ENCODE assay signal across 8 cellular contexts in genomic region chr4:174156239-174156826, GRCh38.
DNase-seq lines count a peak whose midpoint lies in the region; ATAC-seq, FAIRE-seq and TF ChIP-seq lines count a peak whose summit lies in the region.

No MANE protein-coding gene starts in this region.

- no peak overlapping the region for H3K27ac Mint-ChIP-seq in T-helper 17 cell

- no peak overlapping the region for H3K4me3 Mint-ChIP-seq in T-helper 17 cell

- TF ChIP-seq POLR2A in A549 (IDR thresholded peaks at IDR 0.05; ENCODE audit: low read length) = no peak
- no peak for TF ChIP-seq POLR2A in spleen (IDR thresholded peaks at IDR 0.05)

- H3K36me3 Mint-ChIP-seq in T-helper 17 cell (ENCODE audit: low read depth) = no peaks in the 10 kb centered on the region

- H3K27me3 ChIP-seq in cardiac muscle cell (no peaks in the 10 kb centered on the region), spleen (replicated peaks in 1 of 7) (peaks cover 0 to 45% (median 0%) of the 10 kb centered on the region in 7 donors)

- WGBS in A549 (ENCODE audit: missing lambda C conversion rate) = 0% methylated on average over 3 of the region's 3 CpGs
- 19 to 25% (median 23%) methylated on average over 3 of the region's 3 CpGs for WGBS in spleen, 5 donors

- no peaks in the 10 kb centered on the region for H3K9me3 ChIP-seq in A549
- H3K9me3 ChIP-seq in T-helper 17 cell (ENCODE audit: control insufficient read depth, low read length, poor library complexity, severe bottlenecking) = no peaks in the 10 kb centered on the region
- H3K9me3 ChIP-seq in cardiac muscle cell (ENCODE audit: low read depth) = no peaks in the 10 kb centered on the region
- H3K9me3 ChIP-seq in spleen = no peaks in the 10 kb centered on the region

- ATAC-seq in A549 = peak; percentile 84 to 89; a peak in 4 of 6 replicates
- ATAC-seq in HG02678 (IDR thresholded peaks at IDR 0.05; ENCODE audit: unreplicated experiment) = peak; percentile 89
- ATAC-seq in T-helper 17 cell = peak; percentile 62

- intact Hi-C loops in spleen (cut with DNase I; ENCODE audit: low total_unique reads) = no loop called here

- H3K4me3 ChIP-seq in A549 (no peak overlapping the region), cardiac muscle cell (no peak overlapping the region), spleen (no peak overlapping the region)

- peak; percentile 13 to 60 for DNase-seq in A549 (ENCODE audit: low read depth in 1 of 2, low spot score in 1 of 2)
- peak; percentile 9 for DNase-seq in GM13977 (ENCODE audit: low spot score)
- peak; percentile 70 for DNase-seq in NAMALWA (ENCODE audit: low spot score)
- no peak for DNase-seq in T-helper 17 cell
- peak; percentile 62 to 75 for DNase-seq in cardiac muscle cell (ENCODE audit: low read depth in 1 of 2, low spot score in 1 of 2)
- no peak for DNase-seq in spleen
- DNase-seq in activated CD4-positive, alpha-beta T cell treated with anti-CD3 and anti-CD28 coated beads for 1 hour = no peak

- TF ChIP-seq RAD21 in A549 (conservative IDR thresholded peaks at IDR 0.05 in 1 of 2, IDR thresholded peaks at IDR 0.05 in 1 of 2) = peak; percentile 59

- no peak overlapping the region; a peak in 1 of 6 replicates for H3K27ac ChIP-seq in A549
- H3K27ac ChIP-seq in cardiac muscle cell = no peak overlapping the region
- no peak overlapping the region for H3K27ac ChIP-seq in spleen

- H3K4me1 ChIP-seq in A549 (peaks cover 11% of the 10 kb centered on the region; the same call in 2 of the 3 replicates), cardiac muscle cell (ENCODE audit: low read depth) (peaks cover 10% of the 10 kb centered on the region), spleen (no peaks in the 10 kb centered on the region)

- POLR2A ChIA-PET in A549 (lab: Yijun Ruan, JAX) = no interaction called here

- H3K36me3 ChIP-seq in cardiac muscle cell = no peaks in the 10 kb centered on the region
- H3K36me3 ChIP-seq in spleen = no peaks in the 10 kb centered on the region

- H3K4me2 ChIP-seq in A549 = peak overlapping the region; percentile 78; the same call in 2 of the 3 replicates

- H3K27me3 Mint-ChIP-seq in T-helper 17 cell = peaks cover 52% of the 10 kb centered on the region

- in situ Hi-C loops in GM13977 (cut with MboI; ENCODE audit: low pct_unique_long_range_greater_than_20kb, low sequenced_read_pairs, unreplicated experiment) = no loop called here

- no peaks in the 10 kb centered on the region for H3K4me1 Mint-ChIP-seq in T-helper 17 cell

- TF ChIP-seq EP300 in A549 (IDR thresholded peaks at IDR 0.05) = no peak

- peak; percentile 68 for TF ChIP-seq CTCF in A549 (IDR thresholded peaks at IDR 0.05)
- TF ChIP-seq CTCF in GM13977 (IDR thresholded peaks at IDR 0.05; ENCODE audit: extremely low read depth, insufficient read depth, missing control alignments) = peak; percentile 55
- peak; percentile 72 for TF ChIP-seq CTCF in cardiac muscle cell (IDR thresholded peaks at IDR 0.05; ENCODE audit: low read depth, low read length)
- TF ChIP-seq CTCF in spleen (IDR thresholded peaks at IDR 0.05 in 8 of 11, conservative IDR thresholded peaks at IDR 0.05 in 3 of 11) = peak in 7 of 11 experiments; percentile 26 to 54 (median 43)

- FAIRE-seq in A549 (lab: Jason Lieb, UNC) = no peak

- CTCF ChIA-PET in A549 (lab: Yijun Ruan, JAX) = interaction anchor here (1.0 kb wide), 2 partner anchors 8 to 10 kb away, joined by 3 to 4 read pairs; no protein-coding TSS in a partner anchor

TF ChIP-seq in A549, 52 proteins besides CTCF, POLR2A, EP300 and RAD21:
- no peak for TF ChIP-seq HOXB5 (CRISPR knock-in tag; IDR thresholded peaks at IDR 0.05)
- peak; percentile 50 for TF ChIP-seq SMC3 (IDR thresholded peaks at IDR 0.05)
- no peak for TF ChIP-seq HOXB13 (CRISPR knock-in tag; IDR thresholded peaks at IDR 0.05; ENCODE audit: low read depth)

Comparison
In these comparisons a context has a peak if more than half of its experiments do, and no peak if none do; other contexts are left out.
1. DNase-seq: peak in A549 (2 of 2), GM13977 (single experiment), NAMALWA (single experiment) and cardiac muscle cell (2 of 2); none in T-helper 17 cell (0 of 3), spleen (single experiment) and activated CD4-positive, alpha-beta T cell treated with anti-CD3 and anti-CD28 coated beads for 1 hour (single experiment).
2. Peak in every context shown above with its lines, with median percentiles within 50 percentile points of each other: ATAC-seq and CTCF ChIP-seq.